ENCODE assay signal across 8 cellular contexts in the genomic region with DNA sequence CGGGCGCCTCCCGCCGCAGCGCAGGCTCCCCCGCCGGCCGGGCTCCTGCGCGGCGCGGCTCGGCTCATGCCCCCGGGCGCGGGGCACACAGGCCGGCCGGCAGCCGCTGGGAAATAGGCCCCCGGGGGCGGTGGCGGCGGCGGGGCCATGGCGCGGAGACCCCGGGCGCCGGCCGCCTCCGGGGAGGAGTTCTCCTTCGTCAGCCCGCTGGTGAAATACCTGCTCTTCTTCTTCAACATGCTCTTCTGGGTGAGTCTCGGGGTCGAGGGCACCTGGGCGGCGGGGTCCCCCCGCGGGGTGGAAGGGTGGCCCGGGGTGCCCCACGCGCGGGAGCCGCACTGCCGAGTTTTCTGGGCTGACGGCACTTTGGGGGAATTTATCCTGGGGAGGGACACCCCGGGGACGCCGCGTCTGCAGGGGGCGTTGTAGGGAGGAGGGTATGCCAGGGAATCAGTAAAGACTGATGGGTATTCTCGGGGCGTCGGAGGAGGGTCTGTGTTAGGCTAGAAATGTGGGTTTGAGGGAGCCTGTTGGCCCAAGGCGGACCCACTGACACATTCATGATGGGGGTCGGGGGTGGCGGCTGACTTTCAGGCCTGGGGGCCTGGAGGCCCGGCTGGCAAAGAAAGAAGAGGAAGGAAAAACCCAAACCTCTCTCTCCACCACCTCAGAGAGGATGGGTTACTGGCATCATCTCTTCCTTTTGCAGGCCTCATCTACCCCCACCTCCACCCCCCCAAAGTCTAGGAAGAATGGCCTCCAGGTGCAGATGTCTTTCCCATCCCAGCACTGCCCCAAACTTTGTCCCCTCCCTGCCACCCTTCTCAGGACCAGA. TPM values are rescaled to one million over a fixed set of nuclear protein-coding genes. Genes with fewer than 3 reads are reported as not detected.
DNase-seq lines count a peak whose midpoint lies in the region; ATAC-seq and TF ChIP-seq lines count a peak whose summit lies in the region.

No MANE protein-coding gene starts in this region.

- no peaks in the 10 kb centered on the region for H3K36me3 Mint-ChIP-seq in activated T-cell treated with anti-CD3 and anti-CD28 coated beads, Interleukin-2, amount 50 U/mL, for 72 hours (ENCODE audit: insufficient read depth in 2 of 2)
- peaks cover 46 to 47% of the 10 kb centered on the region in 2 donors for H3K36me3 Mint-ChIP-seq in stimulated activated naive B cell treated with anti-CD40 and anti-IgM and Interleukin-4, amounts not matched to agents 10 μg/mL and 1 μg/mL and 100 μg/mL, for 72 hours

- DNase-seq in heart right ventricle, result no peak
- no peak for DNase-seq in cardiac septum (ENCODE audit: low spot score)
- peak; percentile 23 to 45 for DNase-seq in activated T-cell treated with anti-CD3 and anti-CD28 coated beads, Interleukin-2, amount 50 U/mL, for 72 hours
- no peak for DNase-seq in stimulated activated naive B cell treated with anti-CD40 and anti-IgM and Interleukin-4, amounts not matched to agents 10 μg/mL and 1 μg/mL and 100 μg/mL, for 72 hours
- DNase-seq in NCI-H2171 (lab: John Stamatoyannopoulos, UW), result no peak

- peak in 4 of 9 donors; percentile 24 to 34 (median 32) for TF ChIP-seq CTCF in heart right ventricle (IDR thresholded peaks at IDR 0.05)

- peaks cover 23% of the 10 kb centered on the region for H3K27me3 Mint-ChIP-seq in activated T-cell treated with anti-CD3 and anti-CD28 coated beads, Interleukin-2, amount 50 U/mL, for 72 hours (ENCODE audit: low read depth)
- no peaks in the 10 kb centered on the region for H3K27me3 Mint-ChIP-seq in stimulated activated naive B cell treated with anti-CD40 and anti-IgM and Interleukin-4, amounts not matched to agents 10 μg/mL and 1 μg/mL and 100 μg/mL, for 72 hours

- 9 to 10% methylated on average over 53 to 58 of the region's 58 CpGs for WGBS in heart right ventricle, 2 donors

- peak overlapping the region; percentile 38 to 67 (median 60) for H3K4me3 ChIP-seq in heart right ventricle
- H3K4me3 ChIP-seq in iPS-18a (ENCODE audit: low read length), result peak overlapping the region; percentile 62

- H3K9me3 Mint-ChIP-seq in activated T-cell treated with anti-CD3 and anti-CD28 coated beads, Interleukin-2, amount 50 U/mL, for 72 hours, result no peaks in the 10 kb centered on the region
- H3K9me3 Mint-ChIP-seq in stimulated activated naive B cell treated with anti-CD40 and anti-IgM and Interleukin-4, amounts not matched to agents 10 μg/mL and 1 μg/mL and 100 μg/mL, for 72 hours, result no peaks in the 10 kb centered on the region

- H3K4me1 ChIP-seq in heart right ventricle, result peaks cover 0 to 52% (median 12%) of the 10 kb centered on the region in 9 donors
- peaks cover 7% of the 10 kb centered on the region for H3K4me1 ChIP-seq in iPS-18a (ENCODE audit: control insufficient read depth, low read depth, low read length)

- H3K36me3 ChIP-seq in heart right ventricle, result no peaks in the 10 kb centered on the region
- no peaks in the 10 kb centered on the region for H3K36me3 ChIP-seq in iPS-18a (ENCODE audit: control insufficient read depth, low read depth, low read length)

- peak overlapping the region; percentile 71 to 82 for H3K4me3 Mint-ChIP-seq in activated T-cell treated with anti-CD3 and anti-CD28 coated beads, Interleukin-2, amount 50 U/mL, for 72 hours
- peak overlapping the region; percentile 96 to 99 for H3K4me3 Mint-ChIP-seq in stimulated activated naive B cell treated with anti-CD40 and anti-IgM and Interleukin-4, amounts not matched to agents 10 μg/mL and 1 μg/mL and 100 μg/mL, for 72 hours

- peaks cover 0 to 48% (median 24%) of the 10 kb centered on the region in 7 donors for H3K27me3 ChIP-seq in heart right ventricle
- peaks cover 20% of the 10 kb centered on the region for H3K27me3 ChIP-seq in iPS-18a (ENCODE audit: control insufficient read depth, insufficient read depth, low read length)

- no peak overlapping the region for H3K27ac Mint-ChIP-seq in activated T-cell treated with anti-CD3 and anti-CD28 coated beads, Interleukin-2, amount 50 U/mL, for 72 hours
- H3K27ac Mint-ChIP-seq in stimulated activated naive B cell treated with anti-CD40 and anti-IgM and Interleukin-4, amounts not matched to agents 10 μg/mL and 1 μg/mL and 100 μg/mL, for 72 hours, result peak overlapping the region; percentile 99

- H3K9ac ChIP-seq in iPS-18a (ENCODE audit: low read length), result no peak overlapping the region

- H3K27ac ChIP-seq in heart right ventricle, result peak overlapping the region in 1 of 10 donors; percentile 58
- no peak overlapping the region for H3K27ac ChIP-seq in iPS-18a (ENCODE audit: low read length)

- no peaks in the 10 kb centered on the region for H3K9me3 ChIP-seq in heart right ventricle
- H3K9me3 ChIP-seq in iPS-18a (ENCODE audit: control insufficient read depth, low read depth, low read length), result no peaks in the 10 kb centered on the region

- ATAC-seq in heart right ventricle (no peak), HG03520 (IDR thresholded peaks at IDR 0.05; ENCODE audit: unreplicated experiment) (peak; percentile 22), GM19351 (IDR thresholded peaks at IDR 0.05; ENCODE audit: unreplicated experiment) (no peak)
- ATAC-seq in activated T-cell treated with anti-CD3 and anti-CD28 coated beads, Interleukin-2, amount 50 U/mL, for 72 hours (replicated peaks in 1 of 2), result peak; percentile 19 to 30
- ATAC-seq in stimulated activated naive B cell treated with anti-CD40 and anti-IgM and Interleukin-4, amounts not matched to agents 10 μg/mL and 1 μg/mL and 100 μg/mL, for 72 hours (replicated peaks), result peak; percentile 3 to 8

- intact Hi-C loops in heart right ventricle (cut with DNase I), result no loop called here
- intact Hi-C loops in cardiac septum (cut with DNase I), result no loop called here

- H3K4me1 Mint-ChIP-seq in activated T-cell treated with anti-CD3 and anti-CD28 coated beads, Interleukin-2, amount 50 U/mL, for 72 hours (ENCODE audit: low read depth), result peaks cover 13% of the 10 kb centered on the region
- H3K4me1 Mint-ChIP-seq in stimulated activated naive B cell treated with anti-CD40 and anti-IgM and Interleukin-4, amounts not matched to agents 10 μg/mL and 1 μg/mL and 100 μg/mL, for 72 hours, result peaks cover 51 to 64% of the 10 kb centered on the region in 2 donors

RNA-seq across cellular contexts. Expression of gene TSPAN33, which starts 0.5 kb away (rescaled TPM):
- total RNA-seq in heart right ventricle (10 to 100 TPM in 4 of 10 donors, 1 to 10 TPM in 6; 6.8 to 13.1 (median 9.0) TPM), cardiac septum (9.9 TPM)
- polyA plus RNA-seq in heart right ventricle, result 1 to 10 TPM; 2.8 to 5.9 TPM
- total RNA-seq in activated T-cell treated with anti-CD3 and anti-CD28 coated beads, Interleukin-2, amount 50 U/mL, for 72 hours, result 10 to 100 TPM; 17.3 to 31.5 TPM

RNA-seq across cellular contexts. Expression of gene SMO, which starts 43.4 kb away (rescaled TPM):
- total RNA-seq in heart right ventricle (1 to 10 TPM; 3.1 to 7.1 (median 4.9) TPM), cardiac septum (4.7 TPM)
- polyA plus RNA-seq in heart right ventricle, result 1 to 10 TPM; 1.7 to 8.3 TPM
- total RNA-seq in activated T-cell treated with anti-CD3 and anti-CD28 coated beads, Interleukin-2, amount 50 U/mL, for 72 hours, result 1 to 10 TPM in 1 of 2 donors, under 1 TPM in 1; 0.84 to 2.0 TPM

Comparison
In these comparisons a context has a peak if more than half of its experiments do, and no peak if none do; other contexts are left out.
1. ATAC-seq: peak in HG03520 (single experiment), activated T-cell treated with anti-CD3 and anti-CD28 coated beads, Interleukin-2, amount 50 U/mL, for 72 hours (2 of 2) and stimulated activated naive B cell treated with anti-CD40 and anti-IgM and Interleukin-4, amounts not matched to agents 10 μg/mL and 1 μg/mL and 100 μg/mL, for 72 hours (2 of 2); none in heart right ventricle (0 of 8) and GM19351 (single experiment).
2. DNase-seq: peak in activated T-cell treated with anti-CD3 and anti-CD28 coated beads, Interleukin-2, amount 50 U/mL, for 72 hours (2 of 2); none in heart right ventricle (0 of 2), cardiac septum (single experiment), stimulated activated naive B cell treated with anti-CD40 and anti-IgM and Interleukin-4, amounts not matched to agents 10 μg/mL and 1 μg/mL and 100 μg/mL, for 72 hours (single experiment) and NCI-H2171 (single experiment).